ENCODE assay signal across 17 cellular contexts in the genomic region with DNA sequence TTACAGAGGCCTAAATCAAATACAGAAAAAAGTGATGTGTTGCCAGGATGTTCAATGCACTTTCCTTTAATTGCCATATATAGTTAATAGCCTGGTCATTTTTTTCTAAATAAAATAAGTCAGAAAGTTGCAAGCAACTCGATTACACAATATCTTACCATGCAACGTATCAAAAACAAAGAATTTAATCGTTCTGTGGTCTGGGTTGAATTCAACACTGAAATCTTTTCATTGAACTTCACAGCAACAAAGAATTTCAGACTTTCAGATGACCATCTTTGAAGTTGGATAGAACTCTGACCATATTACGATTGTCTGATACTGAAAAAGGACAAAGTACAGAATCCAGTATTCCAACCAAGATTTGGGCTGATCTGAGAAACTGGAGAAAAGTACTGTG.
"Had no signal": no experiment of that assay in that cellular context is flagged by ENCODE, and none has a peak within 500 bp of the region (broad histone marks: within the 10 kb centered on the region; RNA-seq: fewer than 3 reads in every experiment).

No MANE protein-coding gene starts in this region.

- H3K36me3 ChIP-seq: colonic mucosa, left ventricle myocardium inferior, thyroid gland, upper lobe of right lung had no signal

- FAIRE-seq: bronchial epithelial cell had no signal

- ATAC-seq: activated CD4-positive, alpha-beta T cell treated with anti-CD3 and anti-CD28 coated beads for 36 hours; activated T-cell treated with anti-CD3 and anti-CD28 coated beads, Interleukin-2, amount 50 U/mL, for 4 hours; natural killer cell; upper lobe of right lung had no signal

- DNase-seq: activated B cell treated with CpG ODN at 0.5 μM for 24 hours; activated CD4-positive, alpha-beta T cell treated with anti-CD3 and anti-CD28 coated beads for 36 hours; activated CD4-positive, alpha-beta T cell treated with anti-CD3 and anti-CD28 coated beads, Interleukin-2, amount 50 U/mL, for 48 hours; activated CD8-positive, alpha-beta memory T cell treated with anti-CD3 and anti-CD28 coated beads, Interleukin-2, amount 50 U/mL, for 48 hours; activated naive CD4-positive, alpha-beta T cell; activated T-cell treated with anti-CD3 and anti-CD28 coated beads, Interleukin-2, amount 50 U/mL, for 4 hours; amniotic stem cell; colonic mucosa; hippocampal formation; left ventricle myocardium inferior; natural killer cell; retina; stimulated activated CD4-positive, alpha-beta T cell treated with anti-CD3 and anti-CD28 coated beads, Interleukin-4, amount 100 ng/mL, for 4 hours; substantia nigra; thyroid gland; upper lobe of right lung had no signal

- H3K27me3 ChIP-seq: colonic mucosa, thyroid gland, upper lobe of right lung had no signal

- H3K9me3 ChIP-seq: colonic mucosa, left ventricle myocardium inferior, thyroid gland, upper lobe of right lung had no signal

- H3K27ac ChIP-seq: colonic mucosa, left ventricle myocardium inferior, thyroid gland, upper lobe of right lung had no signal

- H3K4me3 ChIP-seq: colonic mucosa, left ventricle myocardium inferior, thyroid gland, upper lobe of right lung had no signal

- H3K4me1 ChIP-seq: colonic mucosa, left ventricle myocardium inferior, thyroid gland, upper lobe of right lung had no signal
